8 cellular contexts compared by ENCODE assay signal in genomic region chr10:73999703-74000102, GRCh38. TPM values are rescaled to one million over a fixed set of nuclear protein-coding genes. Genes with fewer than 3 reads are reported as not detected.
DNase-seq lines count a peak whose midpoint lies in the region; ATAC-seq, FAIRE-seq and TF ChIP-seq lines count a peak whose summit lies in the region.

No MANE protein-coding gene starts in this region.

- no peaks in the 10 kb centered on the region for H3K9me3 Mint-ChIP-seq in activated CD8-positive, alpha-beta T cell treated with anti-CD3 and anti-CD28 coated beads for 36 hours

- no peak for FAIRE-seq in D721Med (lab: Jason Lieb, UNC)

- H3K27me3 Mint-ChIP-seq in activated CD8-positive, alpha-beta T cell treated with anti-CD3 and anti-CD28 coated beads for 36 hours: no peaks in the 10 kb centered on the region

- peak overlapping the region; percentile 48 for H3K27ac Mint-ChIP-seq in activated CD8-positive, alpha-beta T cell treated with anti-CD3 and anti-CD28 coated beads for 36 hours

- POLR2A ChIA-PET in activated CD8-positive, alpha-beta T cell treated with anti-CD3 and anti-CD28 coated beads for 36 hours (lab: Charles Lee): interaction anchor here (1.0 to 1.3 kb wide), 2 partner anchors 43 to 77 kb away, joined by 3 read pairs; no protein-coding TSS in a partner anchor

- intact Hi-C loops in activated CD8-positive, alpha-beta T cell treated with anti-CD3 and anti-CD28 coated beads for 36 hours (cut with micrococcal nuclease): loop anchor here (5.0 kb wide), 1 partner anchor 78 kb away; no protein-coding TSS in a partner anchor
- intact Hi-C loops in left ventricle myocardium superior (cut with micrococcal nuclease): loop anchor here (10.0 kb wide), 1 partner anchor 75 kb away; no protein-coding TSS in a partner anchor

- H3K9ac ChIP-seq in skeletal muscle satellite cell (ENCODE audit: low read depth, low read length): peak overlapping the region; percentile 91

- peaks cover 18% of the 10 kb centered on the region for H3K4me1 Mint-ChIP-seq in activated CD8-positive, alpha-beta T cell treated with anti-CD3 and anti-CD28 coated beads for 36 hours (ENCODE audit: low read depth)

- H3K4me3 ChIP-seq in H7 (ENCODE audit: insufficient read depth, low read depth, low read length) (peak overlapping the region; percentile 95), skeletal muscle satellite cell (ENCODE audit: low read length) (peak overlapping the region; percentile 92)

- CTCF ChIA-PET in activated CD8-positive, alpha-beta T cell treated with anti-CD3 and anti-CD28 coated beads for 36 hours (lab: Charles Lee): interaction anchor here (1.4 to 1.8 kb wide), 3 partner anchors 34 to 113 kb away, joined by 4 to 6 read pairs (median 5); no protein-coding TSS in a partner anchor

- no peaks in the 10 kb centered on the region for H3K27me3 ChIP-seq in H7 (ENCODE audit: control insufficient read depth, insufficient read depth, low read length)
- H3K27me3 ChIP-seq in skeletal muscle satellite cell (ENCODE audit: control insufficient read depth, insufficient read depth, low read length): no peaks in the 10 kb centered on the region

- H3K4me2 ChIP-seq in skeletal muscle satellite cell (ENCODE audit: low read length): peak overlapping the region; percentile 80

- DNase-seq in H7 (no peak), left ventricle myocardium superior (no peak), D721Med (ENCODE audit: insufficient read length, low spot score) (no peak), NCI-H146 (lab: John Stamatoyannopoulos, UW) (no peak), COLO668 (lab: John Stamatoyannopoulos, UW; ENCODE audit: unreplicated experiment) (no peak)
- DNase-seq in activated CD8-positive, alpha-beta T cell treated with anti-CD3 and anti-CD28 coated beads for 36 hours: no peak

- peak overlapping the region; percentile 92 for H3K4me3 Mint-ChIP-seq in activated CD8-positive, alpha-beta T cell treated with anti-CD3 and anti-CD28 coated beads for 36 hours

- H3K9me3 ChIP-seq in skeletal muscle satellite cell (replicated peaks; ENCODE audit: low read length): no peaks in the 10 kb centered on the region

- H3K36me3 ChIP-seq in H7 (replicated peaks; ENCODE audit: control insufficient read depth, insufficient read depth, low read length) (peaks cover 7% of the 10 kb centered on the region), skeletal muscle satellite cell (ENCODE audit: insufficient read depth, low read length) (peaks cover 27% of the 10 kb centered on the region)

- no peak for ATAC-seq in activated CD8-positive, alpha-beta T cell treated with anti-CD3 and anti-CD28 coated beads for 36 hours
- peak; percentile 5 for ATAC-seq in left ventricle myocardium superior
- no peak for ATAC-seq in GM21367 (IDR thresholded peaks at IDR 0.05; ENCODE audit: unreplicated experiment)

- H3K36me3 Mint-ChIP-seq in activated CD8-positive, alpha-beta T cell treated with anti-CD3 and anti-CD28 coated beads for 36 hours (ENCODE audit: low read depth): no peaks in the 10 kb centered on the region

- peaks cover 30% of the 10 kb centered on the region for H3K4me1 ChIP-seq in skeletal muscle satellite cell (ENCODE audit: control insufficient read depth, insufficient read depth, low read length)

- no peak for TF ChIP-seq CTCF in activated CD8-positive, alpha-beta T cell treated with anti-CD3 and anti-CD28 coated beads for 36 hours (IDR thresholded peaks at IDR 0.05)
- no peak for TF ChIP-seq CTCF in D721Med (IDR thresholded peaks at IDR 0.05; ENCODE audit: insufficient read depth, missing control alignments)

RNA-seq across cellular contexts. Expression of gene VCL, which starts 1.8 kb away (rescaled TPM):
- total RNA-seq in H7 (2014; rRNA removed; shearing (Covaris generic)): 194 and 200 TPM in 2 replicates
- total RNA-seq in activated CD8-positive, alpha-beta T cell treated with anti-CD3 and anti-CD28 coated beads for 36 hours: 10 to 100 TPM; 16.9 to 17.7 TPM
- total RNA-seq in left ventricle myocardium superior: 238 TPM
- total RNA-seq in skeletal muscle satellite cell (2012; rRNA removed): 116 and 137 TPM in 2 replicates

Comparison
In these comparisons a context has a peak if more than half of its experiments do, and no peak if none do; other contexts are left out.
1. RNA of gene VCL, which starts 1.8 kb away (total RNA-seq): 238 TPM in left ventricle myocardium superior (single experiment) and 194 to 200 TPM in H7; 16.9 to 17.7 TPM in activated CD8-positive, alpha-beta T cell treated with anti-CD3 and anti-CD28 coated beads for 36 hours; every median in the first group is over 10 times any median in the second.